In genomic region chr3:196517919-196518318, GRCh38 we compare ENCODE assay signal across 1 cellular context.
A peak's percentile ranks its signal among the peaks of the same experiment; 100 is the strongest.
TF ChIP-seq lines count a peak whose summit lies in the region.

No MANE protein-coding gene starts in this region.

TF ChIP-seq in K562, 482 proteins besides CTCF, POLR2A, EP300 and RAD21:
- TF ChIP-seq NFIC (IDR thresholded peaks at IDR 0.05) (peak; percentile 94), ZFP36 (IDR thresholded peaks at IDR 0.05; ENCODE audit: low read depth, low read length, partially characterized antibody) (peak; percentile 21), NFE2 (IDR thresholded peaks at IDR 0.05; ENCODE audit: low read depth) (0 out of 2 replicates have a peak, but pooled peaks have one; percentile 9), MNT (conservative IDR thresholded peaks at IDR 0.05) (0 out of 4 replicates have a peak, but pooled peaks of 1 of the 2 experiments have one; percentile 31), PHF8 (IDR thresholded peaks at IDR 0.05; ENCODE audit: borderline replicate concordance, low read length) (no peak), ZNF224 (CRISPR knock-in tag; IDR thresholded peaks at IDR 0.05) (no peak), SP1 (CRISPR knock-in tag; IDR thresholded peaks at IDR 0.05) (0 out of 2 replicates have a peak, but pooled peaks have one; percentile 27), YY1 (IDR thresholded peaks at IDR 0.05; ENCODE audit: borderline replicate concordance in 1 of 3, control insufficient read depth in 1 of 3, extremely low read depth in 1 of 3, insufficient read depth in 3 of 3, insufficient read length in 1 of 3, insufficient replicate concordance in 2 of 3, low read depth in 1 of 3, low read length in 2 of 3) (peak in 1 of 3 experiments; percentile 63), C11orf30 (IDR thresholded peaks at IDR 0.05; ENCODE audit: low read depth) (0 out of 2 replicates have a peak, but pooled peaks have one; percentile 23), ZNF263 (CRISPR knock-in tag; IDR thresholded peaks at IDR 0.05; ENCODE audit: borderline replicate concordance) (no peak), SRF (CRISPR knock-in tag; IDR thresholded peaks at IDR 0.05) (peak in 1 of 2 experiments; percentile 92; a peak in 2 of 4 replicates), TFAP4 (CRISPR knock-in tag; IDR thresholded peaks at IDR 0.05; ENCODE audit: borderline replicate concordance) (0 out of 2 replicates have a peak, but pooled peaks have one; percentile 27), ZNF592 (IDR thresholded peaks at IDR 0.05) (peak; percentile 14; the same call in 1 of the 2 replicates), FOXK1 (CRISPR knock-in tag; IDR thresholded peaks at IDR 0.05; ENCODE audit: borderline replicate concordance) (0 out of 2 replicates have a peak, but pooled peaks have one; percentile 31), AFF4 (CRISPR knock-in tag; IDR thresholded peaks at IDR 0.05) (0 out of 2 replicates have a peak, but pooled peaks have one; percentile 60), BRF1 (IDR thresholded peaks at IDR 0.05; ENCODE audit: borderline replicate concordance, extremely low read depth, insufficient read length) (no peak)
